22 cellular contexts compared by ENCODE assay signal in genomic region chr5:37815913-37816312, GRCh38. TPM values are rescaled to one million over a fixed set of nuclear protein-coding genes. Genes with fewer than 3 reads are reported as not detected.
A peak's percentile ranks its signal among the peaks of the same experiment; 100 is the strongest.
DNase-seq lines count a peak whose midpoint lies in the region; ATAC-seq, FAIRE-seq and TF ChIP-seq lines count a peak whose summit lies in the region.
"Had no signal": no experiment of that assay in that cellular context is flagged by ENCODE, and none has a peak within 500 bp of the region (broad histone marks: within the 10 kb centered on the region; RNA-seq: fewer than 3 reads in every experiment).

No MANE protein-coding gene starts in this region.

- 59% methylated on average over 7 of the region's 7 CpGs for WGBS in SK-N-SH (ENCODE audit: low lambda C conversion rate)
- WGBS in GM12878 (ENCODE audit: insufficient coverage, insufficient replicate concordance, low lambda C conversion rate, missing lambda C conversion rate) = 43% methylated on average over 7 of the region's 7 CpGs

- H3K36me3 Mint-ChIP-seq in nephron progenitor cell (ENCODE audit: low read depth) (peaks cover 80% of the 10 kb centered on the region), progenitor cell of endocrine pancreas (ENCODE audit: insufficient read depth) (no peaks in the 10 kb centered on the region)
- H3K36me3 Mint-ChIP-seq: CD4-positive, CD25-positive, alpha-beta regulatory T cell had no signal

- TF ChIP-seq RAD21 in SK-N-SH (IDR thresholded peaks at IDR 0.05; ENCODE audit: low read length) (no peak), GM12878 (IDR thresholded peaks at IDR 0.05; ENCODE audit: insufficient read depth, low read depth, low read length) (no peak)

- peaks cover 65% of the 10 kb centered on the region for H3F3A ChIP-seq in SK-N-SH (replicated peaks; ENCODE audit: insufficient read depth)

- no peaks in the 10 kb centered on the region for H3K9me2 ChIP-seq in SK-N-SH

- H3K79me2 ChIP-seq in SK-N-SH (ENCODE audit: insufficient read depth) (peaks cover 70% of the 10 kb centered on the region), GM12878 (ENCODE audit: control insufficient read depth, insufficient read depth, low read length) (no peaks in the 10 kb centered on the region)

- H3K4me1 ChIP-seq in SK-N-SH (ENCODE audit: control insufficient read depth in 1 of 2, insufficient read depth in 2 of 2, low read depth in 1 of 2, low read length in 1 of 2) (peaks cover 0 to 47% of the 10 kb centered on the region in 2 experiments; a peak in 3 of 4 replicates), GM12878 (ENCODE audit: control insufficient read depth, insufficient read depth, low read length) (peaks cover 4% of the 10 kb centered on the region)

- H3K27me3 Mint-ChIP-seq in nephron progenitor cell (ENCODE audit: low read depth, poor library complexity) (peaks cover 1% of the 10 kb centered on the region), progenitor cell of endocrine pancreas (no peaks in the 10 kb centered on the region)

- no peak for FAIRE-seq in GM12878 (lab: Jason Lieb, UNC)
- FAIRE-seq: H54, K562 had no signal

- TF ChIP-seq EP300 in SK-N-SH (IDR thresholded peaks at IDR 0.05; ENCODE audit: borderline replicate concordance in 1 of 2, low read depth in 1 of 2, low read length in 1 of 2) (no peak), GM12878 (IDR thresholded peaks at IDR 0.05; ENCODE audit: borderline replicate concordance in 1 of 2, control insufficient read depth in 1 of 2, low read depth in 2 of 2, low read length in 2 of 2) (no peak)

- CTCF ChIA-PET in SK-N-SH (lab: Yijun Ruan, JAX) = no interaction called here
- CTCF ChIA-PET in GM12878 (lab: Yijun Ruan, JAX) = no interaction called here

- H3K9me3 Mint-ChIP-seq in nephron progenitor cell (peaks cover 19% of the 10 kb centered on the region), progenitor cell of endocrine pancreas (ENCODE audit: low read depth) (no peaks in the 10 kb centered on the region)

- H3K27ac ChIP-seq in SK-N-SH (ENCODE audit: low read depth in 2 of 2, low read length in 1 of 2) (peak overlapping the region in 1 of 2 experiments; percentile 97; a peak in 3 of 4 replicates), GM12878 (ENCODE audit: control insufficient read depth, insufficient read depth) (no peak overlapping the region)
- H3K27ac ChIP-seq: BLaER1 had no signal

- H2AFZ ChIP-seq in SK-N-SH (ENCODE audit: low read depth) (no peak overlapping the region), GM12878 (ENCODE audit: control insufficient read depth, low read depth, low read length) (no peak overlapping the region)

- H3K4me3 ChIP-seq in SK-N-SH (ENCODE audit: low read depth in 2 of 2, low read length in 1 of 2) (no peak overlapping the region), GM12878 (no peak overlapping the region)
- H3K4me3 ChIP-seq: BLaER1, K562 had no signal

- H3K27ac Mint-ChIP-seq in nephron progenitor cell (peak overlapping the region; percentile 79), progenitor cell of endocrine pancreas (no peak overlapping the region)
- H3K27ac Mint-ChIP-seq: CD4-positive, CD25-positive, alpha-beta regulatory T cell had no signal

- no peak for TF ChIP-seq POLR2A in GM12878 (IDR thresholded peaks at IDR 0.05; ENCODE audit: low read depth, low read length)

- in situ Hi-C loops in GM12878 (cut with MboI) = no loop called here

- POLR2A ChIA-PET in SK-N-SH (lab: Yijun Ruan, JAX) (no interaction called here), GM12878 (lab: Charles Lee) (no interaction called here)

- H3K36me3 ChIP-seq in SK-N-SH (replicated peaks in 1 of 2; ENCODE audit: control insufficient read depth in 1 of 2, insufficient read depth in 2 of 2, low read length in 1 of 2) = peaks cover 0 to 45% of the 10 kb centered on the region in 2 experiments
- no peaks in the 10 kb centered on the region for H3K36me3 ChIP-seq in GM12878 (ENCODE audit: control insufficient read depth in 2 of 2, insufficient read depth in 2 of 2, low read length in 1 of 2)
- H3K36me3 ChIP-seq: BLaER1 had no signal

- H3K4me2 ChIP-seq in SK-N-SH (peak overlapping the region; percentile 14; the same call in 1 of the 2 replicates), GM12878 (ENCODE audit: control insufficient read depth, insufficient read depth) (no peak overlapping the region)
- H3K4me2 ChIP-seq: BLaER1 had no signal

- no peaks in the 10 kb centered on the region for H3K9me3 ChIP-seq in SK-N-SH
- H3K9me3 ChIP-seq in GM12878 (replicated peaks; ENCODE audit: control insufficient read depth, insufficient read depth, low read length) = no peaks in the 10 kb centered on the region; the same call in 2 of the 3 replicates
- H3K9me3 ChIP-seq: BLaER1 had no signal

- ATAC-seq in SK-N-SH treated with all-trans-retinoic acid at 6 μM for 48 hours = no peak
- no peak for ATAC-seq in GM12878
- no peak for ATAC-seq in GM21717 (IDR thresholded peaks at IDR 0.05; ENCODE audit: unreplicated experiment)
- ATAC-seq: K562, PC-3 had no signal

- H3K27me3 ChIP-seq in SK-N-SH (ENCODE audit: insufficient read depth) = no peaks in the 10 kb centered on the region
- no peaks in the 10 kb centered on the region for H3K27me3 ChIP-seq in GM12878 (replicated peaks in 1 of 2; ENCODE audit: control insufficient read depth in 2 of 2, insufficient read depth in 2 of 2, low read length in 1 of 2)
- H3K27me3 ChIP-seq: BLaER1 had no signal

- DNase-seq in SK-N-SH = no peak
- no peak for DNase-seq in GM12878 (ENCODE audit: low read depth, low spot score)
- DNase-seq in nephron progenitor cell = no peak
- no peak for DNase-seq in activated CD4-positive, alpha-beta T cell treated with anti-CD3 and anti-CD28 coated beads for 4 hours
- DNase-seq in progenitor cell of endocrine pancreas (ENCODE audit: low spot score, unreplicated experiment) = no peak
- DNase-seq: CD4-positive, CD25-positive, alpha-beta regulatory T cell; MV-4-11; NCI-H1105; NCI-H1436 treated with DMSO at 0.1 percent for 48 hours; NCI-H187 treated with DMSO at 0.1 percent for 48 hours; NCI-H2107; NCI-H524; NCI-H748 treated with DMSO at 0.1 percent for 48 hours; NK-92 treated with Interleukin-12 subunit alpha and Interleukin-12 subunit beta, amount 100 ng/mL, for 24 hours; PC-3; SW 1271 had no signal

- BruUV-seq in GM12878 (replicated peaks; lab: Mats Ljungman, UMichigan) = no TSS peak

- peaks cover 38% of the 10 kb centered on the region for H3K4me1 Mint-ChIP-seq in nephron progenitor cell
- no peaks in the 10 kb centered on the region for H3K4me1 Mint-ChIP-seq in progenitor cell of endocrine pancreas (ENCODE audit: low read depth)
- H3K4me1 Mint-ChIP-seq: CD4-positive, CD25-positive, alpha-beta regulatory T cell had no signal

- TF ChIP-seq CTCF in SK-N-SH (IDR thresholded peaks at IDR 0.05) (no peak), GM12878 (IDR thresholded peaks at IDR 0.05 in 2 of 3, conservative IDR thresholded peaks at IDR 0.05 in 1 of 3; ENCODE audit: control insufficient read depth in 2 of 3, extremely low read depth in 1 of 3, insufficient read depth in 1 of 3, low read depth in 3 of 3, low read length in 3 of 3) (no peak), nephron progenitor cell (IDR thresholded peaks at IDR 0.05) (no peak), progenitor cell of endocrine pancreas (IDR thresholded peaks at IDR 0.05; ENCODE audit: unreplicated experiment) (no peak)

- H3K4me3 Mint-ChIP-seq in nephron progenitor cell = no peak overlapping the region
- no peak overlapping the region for H3K4me3 Mint-ChIP-seq in progenitor cell of endocrine pancreas (ENCODE audit: low read depth)
- H3K4me3 Mint-ChIP-seq: CD4-positive, CD25-positive, alpha-beta regulatory T cell had no signal

- intact Hi-C loops in GM12878 (cut with micrococcal nuclease; ENCODE audit: unreplicated experiment) = no loop called here

- SMC1A ChIA-PET in GM12878 (lab: Charles Lee; ENCODE audit: uncharacterized antibody, unreplicated experiment) = no interaction called here

- peak overlapping the region; percentile 0; the same call in 1 of the 2 replicates for H3K9ac ChIP-seq in SK-N-SH
- H3K9ac ChIP-seq in GM12878 (ENCODE audit: control insufficient read depth, insufficient read depth, low read length) = no peak overlapping the region
- H3K9ac ChIP-seq: BLaER1 had no signal

- H4K20me1 ChIP-seq in SK-N-SH (ENCODE audit: insufficient read depth) (no peaks in the 10 kb centered on the region), GM12878 (ENCODE audit: control insufficient read depth, insufficient read depth) (no peaks in the 10 kb centered on the region)
- H4K20me1 ChIP-seq: BLaER1 had no signal

- RAD21 ChIA-PET in GM12878 (lab: Charles Lee; ENCODE audit: unreplicated experiment) = no interaction called here

TF ChIP-seq in SK-N-SH, 30 proteins besides CTCF, POLR2A, EP300 and RAD21 (continues in another document):
- TF ChIP-seq SMC3 (IDR thresholded peaks at IDR 0.05; ENCODE audit: low read depth, low read length) = no peak
- no peak for TF ChIP-seq RFX5 (IDR thresholded peaks at IDR 0.05; ENCODE audit: low read length)
- TF ChIP-seq TEAD4 (IDR thresholded peaks at IDR 0.05; ENCODE audit: borderline replicate concordance, insufficient read depth) = no peak

TF ChIP-seq in GM12878, 131 proteins besides CTCF, POLR2A, EP300 and RAD21:
- TF ChIP-seq CHD2 (IDR thresholded peaks at IDR 0.05; ENCODE audit: borderline replicate concordance, low read depth, low read length) = no peak
- TF ChIP-seq ATF7 (IDR thresholded peaks at IDR 0.05; ENCODE audit: low read depth) = peak; percentile 28; the same call in 1 of the 2 replicates

RNA-seq across cellular contexts. Expression of gene GDNF, which starts 23.9 kb away (rescaled TPM):
- polyA plus RNA-seq in SK-N-SH (2012; rRNA removed) = 8.4 and 9.0 TPM in 2 replicates
- 8.8 and 9.4 TPM in 2 replicates for polyA plus RNA-seq in SK-N-SH (2012; cell fraction: cytosol; rRNA removed)
- polyA plus RNA-seq in SK-N-SH (2012; cell fraction: nucleus; rRNA removed) = 15.7 and 17.8 TPM in 2 replicates
- not detected in 2 replicates for total RNA-seq in GM12878 (2013; cell fraction: nucleolus; rRNA removed)
- not detected in 2 replicates for total RNA-seq in GM12878 (2014; rRNA removed)
- total RNA-seq in GM12878 (2014; rRNA removed; fragmentation: Illumina TruSeq; extraction: Trizol) = not detected in 2 replicates
- total RNA-seq in GM12878 (2021) = not detected in 2 replicates
- not detected for polyA plus RNA-seq in GM12878 (2011; ENCODE audit: low read depth)
- polyA plus RNA-seq in GM12878 (2011; rRNA removed) = not detected in 2 replicates
- polyA plus RNA-seq in GM12878 (2011; cell fraction: cytosol; rRNA removed) = not detected in 2 replicates
- polyA plus RNA-seq in GM12878 (2011; cell fraction: nucleus; rRNA removed) = not detected in 2 replicates
- not detected in 2 replicates for polyA plus RNA-seq in GM12878 (2012)
- polyA plus RNA-seq in GM12878 (2014; fragmentation: Illumina TruSeq; extraction: Trizol) = not detected in 2 replicates
- not detected for polyA plus RNA-seq in GM12878 (2014; fragmentation: Nextera tagmentation; extraction: Ambion mirVana)
- polyA plus RNA-seq in GM12878 (2014; rRNA removed) = not detected in 2 replicates
- polyA plus RNA-seq in GM12878 (2016; fragmentation: Nextera tagmentation; extraction: Ambion mirVana) = not detected
- not detected in 2 replicates for polyA minus RNA-seq in GM12878 (2011; rRNA and poly(A)+ RNA removed)
- polyA minus RNA-seq in GM12878 (2011; cell fraction: cytosol; rRNA and poly(A)+ RNA removed) = not detected in 2 replicates
- not detected in 2 replicates for polyA minus RNA-seq in GM12878 (2011; cell fraction: nucleus; rRNA and poly(A)+ RNA removed)
- total RNA-seq in progenitor cell of endocrine pancreas = 0.47 and 0.57 TPM in 2 replicates
- total RNA-seq: CD4-positive, CD25-positive, alpha-beta regulatory T cell; K562; MCF 10A; PC-3 had no signal
- polyA plus RNA-seq: CD4-positive, CD25-positive, alpha-beta regulatory T cell; K562 had no signal
